ENCODE assay signal across 30 cellular contexts in genomic region chr14:45038256-45038655, GRCh38.
"Had no signal": no experiment of that assay in that cellular context is flagged by ENCODE, and none has a peak within 500 bp of the region (broad histone marks: within the 10 kb centered on the region; RNA-seq: fewer than 3 reads in every experiment).

No MANE protein-coding gene starts in this region.

- H3K36me3 Mint-ChIP-seq: natural killer cell had no signal

- H2AFZ ChIP-seq: neural progenitor cell had no signal

- H3K9me3 ChIP-seq: pancreas, prostate gland, right lobe of liver, sigmoid colon, suprapubic skin, testis, tibial artery, transverse colon, upper lobe of right lung, vagina had no signal

- H3K4me3 ChIP-seq: neural progenitor cell, pancreas, prostate gland, right lobe of liver, sigmoid colon, skin epidermis, smooth muscle cell, spleen, suprapubic skin, testis, tibial artery, transverse colon, upper lobe of right lung, vagina had no signal

- DNase-seq: naive thymus-derived CD4-positive, alpha-beta T cell; natural killer cell; occipital lobe; right cardiac atrium; right lobe of liver; sigmoid colon; spleen; stimulated activated CD4-positive, alpha-beta T cell treated with anti-CD3 and anti-CD28 coated beads, Interleukin-12 subunit alpha, Interleukin-12 subunit beta, amount 100 ng/mL, for 4 hours; stimulated activated CD4-positive, alpha-beta T cell treated with anti-CD3 and anti-CD28 coated beads, Interleukin-1b, Interleukin-23, amount 100 ng/mL, for 48 hours; stimulated activated CD4-positive, alpha-beta T cell treated with anti-CD3 and anti-CD28 coated beads, Interleukin-4, amount 100 ng/mL, for 1 hour; stimulated activated CD4-positive, alpha-beta T cell treated with anti-CD3 and anti-CD28 coated beads, Interleukin-4, amount 100 ng/mL, for 4 hours; stimulated activated CD8-positive, alpha-beta memory T cell treated with anti-CD3 and anti-CD28 coated beads, Interleukin-4, amount 100 ng/mL, for 48 hours; stimulated activated naive CD4-positive, alpha-beta T cell; stimulated activated naive CD8-positive, alpha-beta T cell treated with anti-CD3 and anti-CD28 coated beads, Interleukin-15, amount 100 ng/mL, for 72 hours; stimulated activated naive CD8-positive, alpha-beta T cell treated with anti-CD3 and anti-CD28 coated beads, Interleukin-15, Interleukin-2, amounts not matched to agents 100 U/mL and 50 U/mL, for 24 hours; substantia nigra; testis; tibial artery; transverse colon; upper lobe of right lung had no signal

- H3K9me3 Mint-ChIP-seq: natural killer cell; stimulated activated naive CD8-positive, alpha-beta T cell treated with anti-CD3 and anti-CD28 coated beads, Interleukin-15, amount 100 ng/mL, for 72 hours; type B pancreatic cell had no signal

- H3K4me1 Mint-ChIP-seq: natural killer cell; nephron; stimulated activated memory B cell treated with anti-CD40 and anti-IgM and Interleukin-4, amounts not matched to agents 10 μg/mL and 1 μg/mL and 100 μg/mL, for 72 hours; stimulated activated naive CD8-positive, alpha-beta T cell treated with anti-CD3 and anti-CD28 coated beads, Interleukin-15, amount 100 ng/mL, for 72 hours had no signal

- H3K27me3 ChIP-seq: neural progenitor cell, pancreas, right lobe of liver, sigmoid colon, spleen, suprapubic skin, testis, tibial artery, transverse colon, upper lobe of right lung, vagina had no signal

- H3K4me1 ChIP-seq: neural progenitor cell, pancreas, prostate gland, right lobe of liver, sigmoid colon, spleen, suprapubic skin, testis, tibial artery, transverse colon, upper lobe of right lung, vagina had no signal

- FAIRE-seq: pancreas had no signal

- H3K27ac ChIP-seq: neural progenitor cell, pancreas, prostate gland, right lobe of liver, sigmoid colon, skin epidermis, spleen, suprapubic skin, testis, tibial artery, transverse colon, upper lobe of right lung, vagina had no signal

- H3K4me2 ChIP-seq: neural progenitor cell, smooth muscle cell had no signal

- H3K27me3 Mint-ChIP-seq: naive thymus-derived CD4-positive, alpha-beta T cell; stimulated activated memory B cell treated with anti-CD40 and anti-IgM and Interleukin-4, amounts not matched to agents 10 μg/mL and 1 μg/mL and 100 μg/mL, for 72 hours; stimulated activated naive CD8-positive, alpha-beta T cell treated with anti-CD3 and anti-CD28 coated beads, Interleukin-15, amount 100 ng/mL, for 72 hours; type B pancreatic cell had no signal

- H3K36me3 ChIP-seq: neural progenitor cell had no signal

- H3K4me3 Mint-ChIP-seq: naive thymus-derived CD4-positive, alpha-beta T cell; natural killer cell; nephron; neural progenitor cell; stimulated activated memory B cell treated with anti-CD40 and anti-IgM and Interleukin-4, amounts not matched to agents 10 μg/mL and 1 μg/mL and 100 μg/mL, for 72 hours; stimulated activated naive CD8-positive, alpha-beta T cell treated with anti-CD3 and anti-CD28 coated beads, Interleukin-15, amount 100 ng/mL, for 72 hours; type B pancreatic cell had no signal

- H3K27ac Mint-ChIP-seq: naive thymus-derived CD4-positive, alpha-beta T cell; natural killer cell; nephron; neural progenitor cell; stimulated activated memory B cell treated with anti-CD40 and anti-IgM and Interleukin-4, amounts not matched to agents 10 μg/mL and 1 μg/mL and 100 μg/mL, for 72 hours; stimulated activated naive CD8-positive, alpha-beta T cell treated with anti-CD3 and anti-CD28 coated beads, Interleukin-15, amount 100 ng/mL, for 72 hours; type B pancreatic cell had no signal

- H3K9ac ChIP-seq: neural progenitor cell had no signal
